Comparison of ENCODE assay signal across 8 cellular contexts in genomic region chr15:42275780-42276395, GRCh38. TPM values are rescaled to one million over a fixed set of nuclear protein-coding genes. Genes with fewer than 3 reads are reported as not detected.
A peak's percentile ranks its signal among the peaks of the same experiment; 100 is the strongest.
DNase-seq lines count a peak whose midpoint lies in the region; ATAC-seq, FAIRE-seq and TF ChIP-seq lines count a peak whose summit lies in the region.

No MANE protein-coding gene starts in this region.

- H3K4me2 ChIP-seq in keratinocyte (ENCODE audit: control insufficient read depth, extremely low read depth, insufficient read depth, low read depth, low read length), result peak overlapping the region; percentile 100

- H3K79me2 ChIP-seq in keratinocyte (ENCODE audit: control insufficient read depth, insufficient read depth, low read length), result peaks cover 42% of the 10 kb centered on the region

- intact Hi-C loops in activated T-helper 2 cell treated with anti-CD3 and anti-CD28 coated beads, Interferon-gamma antibody, Interleukin-2, Interleukin-4, amounts not matched to agents 10 μg/mL and 5 μg/mL and 100 μg/mL, durations not matched to agents 14 hours and 24 hours and 36 hours (cut with micrococcal nuclease), result no loop called here

- TF ChIP-seq CTCF in keratinocyte (optimal IDR thresholded peaks at IDR 0.05 in 1 of 3, IDR thresholded peaks at IDR 0.05 in 1 of 3, conservative IDR thresholded peaks at IDR 0.05 in 1 of 3; ENCODE audit: extremely low read depth in 1 of 3, insufficient read depth in 2 of 3, low read length in 3 of 3), result no peak
- TF ChIP-seq CTCF in thoracic aorta (IDR thresholded peaks at IDR 0.05), result no peak

- peaks cover 17% of the 10 kb centered on the region for H3K36me3 Mint-ChIP-seq in activated T-cell treated with anti-CD3 and anti-CD28 coated beads, Interleukin-2, amount 50 U/mL, for 4 hours (ENCODE audit: insufficient read depth)
- peaks cover 20% of the 10 kb centered on the region for H3K36me3 Mint-ChIP-seq in activated T-helper 2 cell treated with anti-CD3 and anti-CD28 coated beads, Interferon-gamma antibody, Interleukin-2, Interleukin-4, amounts not matched to agents 10 μg/mL and 5 μg/mL and 100 μg/mL, durations not matched to agents 14 hours and 24 hours and 36 hours (ENCODE audit: low read depth)

- H3K9me1 ChIP-seq in keratinocyte (ENCODE audit: control insufficient read depth, extremely low read depth, insufficient read depth, low read length), result peaks cover 2% of the 10 kb centered on the region

- peak overlapping the region; percentile 56 for H3K4me3 Mint-ChIP-seq in activated T-cell treated with anti-CD3 and anti-CD28 coated beads, Interleukin-2, amount 50 U/mL, for 4 hours
- peak overlapping the region; percentile 71 for H3K4me3 Mint-ChIP-seq in activated T-helper 2 cell treated with anti-CD3 and anti-CD28 coated beads, Interferon-gamma antibody, Interleukin-2, Interleukin-4, amounts not matched to agents 10 μg/mL and 5 μg/mL and 100 μg/mL, durations not matched to agents 14 hours and 24 hours and 36 hours (ENCODE audit: low read depth)

- H3K27me3 ChIP-seq in keratinocyte (ENCODE audit: control insufficient read depth, extremely low read depth, insufficient read depth, low read length) (no peaks in the 10 kb centered on the region), thoracic aorta (replicated peaks; ENCODE audit: insufficient read depth) (no peaks in the 10 kb centered on the region)

- H3K27ac ChIP-seq in keratinocyte (ENCODE audit: control insufficient read depth, insufficient read depth, low read length), result peak overlapping the region; percentile 99
- H3K27ac ChIP-seq in thoracic aorta, result peak overlapping the region; percentile 97 to 100

- no peaks in the 10 kb centered on the region for H4K20me1 ChIP-seq in keratinocyte (ENCODE audit: control insufficient read depth, extremely low read depth, insufficient read depth, low read length)

- peaks cover 40% of the 10 kb centered on the region for H3K4me1 Mint-ChIP-seq in activated T-cell treated with anti-CD3 and anti-CD28 coated beads, Interleukin-2, amount 50 U/mL, for 4 hours (ENCODE audit: low read depth)
- peaks cover 35% of the 10 kb centered on the region for H3K4me1 Mint-ChIP-seq in activated T-helper 2 cell treated with anti-CD3 and anti-CD28 coated beads, Interferon-gamma antibody, Interleukin-2, Interleukin-4, amounts not matched to agents 10 μg/mL and 5 μg/mL and 100 μg/mL, durations not matched to agents 14 hours and 24 hours and 36 hours (ENCODE audit: low read depth)

- H3K36me3 ChIP-seq in keratinocyte (ENCODE audit: control insufficient read depth in 2 of 2, extremely low read depth in 1 of 2, insufficient read depth in 2 of 2, low read length in 2 of 2), result peaks cover 11 to 19% of the 10 kb centered on the region in 2 experiments
- H3K36me3 ChIP-seq in thoracic aorta, result peaks cover 16% of the 10 kb centered on the region

- H3K4me1 ChIP-seq in keratinocyte (ENCODE audit: control insufficient read depth, extremely low read depth, insufficient read depth, low read length), result peaks cover 20% of the 10 kb centered on the region
- peaks cover 31 to 41% of the 10 kb centered on the region in 2 donors for H3K4me1 ChIP-seq in thoracic aorta (ENCODE audit: control insufficient read depth in 1 of 2, low read depth in 2 of 2)

- dilution Hi-C loops in keratinocyte (cut with MboI; ENCODE audit: extremely low pct_ligation_motif_present, low sequenced_read_pairs), result no loop called here

- DNase-seq in activated T-cell treated with anti-CD3 and anti-CD28 coated beads, Interleukin-2, amount 50 U/mL, for 4 hours, result no peak
- DNase-seq in activated T-cell treated with anti-CD3 and anti-CD28 coated beads, Interleukin-2, amount 50 U/mL, for 48 hours, result no peak
- no peak for DNase-seq in activated T-helper 2 cell treated with anti-CD3 and anti-CD28 coated beads, Interferon-gamma antibody, Interleukin-2, Interleukin-4, amounts not matched to agents 10 μg/mL and 5 μg/mL and 100 μg/mL, durations not matched to agents 14 hours and 24 hours and 36 hours (ENCODE audit: low spot score)
- DNase-seq in keratinocyte (ENCODE audit: low read depth, low spot score), result no peak
- DNase-seq in thoracic aorta (ENCODE audit: low spot score), result no peak
- no peak for DNase-seq in GM19239 (ENCODE audit: insufficient read length, low spot score)
- DNase-seq in effector CD4-positive, alpha-beta T cell, result no peak

- no peaks in the 10 kb centered on the region for H3K27me3 Mint-ChIP-seq in activated T-cell treated with anti-CD3 and anti-CD28 coated beads, Interleukin-2, amount 50 U/mL, for 4 hours (ENCODE audit: low read depth)
- no peaks in the 10 kb centered on the region for H3K27me3 Mint-ChIP-seq in activated T-helper 2 cell treated with anti-CD3 and anti-CD28 coated beads, Interferon-gamma antibody, Interleukin-2, Interleukin-4, amounts not matched to agents 10 μg/mL and 5 μg/mL and 100 μg/mL, durations not matched to agents 14 hours and 24 hours and 36 hours (ENCODE audit: low read depth)

- H3K4me3 ChIP-seq in keratinocyte (ENCODE audit: control insufficient read depth in 2 of 3, extremely low read depth in 1 of 3, insufficient read depth in 2 of 3, low read depth in 1 of 3, low read length in 3 of 3) (peak overlapping the region; percentile 70 to 97 (median 86)), thoracic aorta (peak overlapping the region; percentile 89)

- peak overlapping the region; percentile 71 for H2AFZ ChIP-seq in keratinocyte (ENCODE audit: control insufficient read depth, low read length)

- H3K27ac Mint-ChIP-seq in activated T-helper 2 cell treated with anti-CD3 and anti-CD28 coated beads, Interferon-gamma antibody, Interleukin-2, Interleukin-4, amounts not matched to agents 10 μg/mL and 5 μg/mL and 100 μg/mL, durations not matched to agents 14 hours and 24 hours and 36 hours, result peak overlapping the region; percentile 100

- H3K9me3 ChIP-seq in keratinocyte (ENCODE audit: control insufficient read depth, low read depth, low read length), result no peaks in the 10 kb centered on the region
- no peaks in the 10 kb centered on the region for H3K9me3 ChIP-seq in thoracic aorta

- ATAC-seq in activated T-cell treated with anti-CD3 and anti-CD28 coated beads, Interleukin-2, amount 50 U/mL, for 4 hours, result no peak
- ATAC-seq in thoracic aorta (ENCODE audit: insufficient number of reproducible peaks, low FRiP score, low read depth), result no peak
- ATAC-seq in GM19467 (IDR thresholded peaks at IDR 0.05; ENCODE audit: unreplicated experiment), result no peak

- no peaks in the 10 kb centered on the region for H3K9me3 Mint-ChIP-seq in activated T-cell treated with anti-CD3 and anti-CD28 coated beads, Interleukin-2, amount 50 U/mL, for 4 hours
- no peaks in the 10 kb centered on the region for H3K9me3 Mint-ChIP-seq in activated T-helper 2 cell treated with anti-CD3 and anti-CD28 coated beads, Interferon-gamma antibody, Interleukin-2, Interleukin-4, amounts not matched to agents 10 μg/mL and 5 μg/mL and 100 μg/mL, durations not matched to agents 14 hours and 24 hours and 36 hours

- no peak for FAIRE-seq in keratinocyte (lab: Jason Lieb, UNC)
- no peak for FAIRE-seq in GM19239 (lab: Jason Lieb, UNC)

- H3K9ac ChIP-seq in keratinocyte (ENCODE audit: control insufficient read depth, extremely low read depth, insufficient read depth, low read length), result peak overlapping the region; percentile 100

RNA-seq across cellular contexts. Expression of gene TMEM87A, which starts 2.7 kb away (rescaled TPM):
- 10 to 100 TPM; 47.1 to 57.0 (median 56.4) TPM for total RNA-seq in activated T-cell treated with anti-CD3 and anti-CD28 coated beads, Interleukin-2, amount 50 U/mL, for 4 hours
- 34.1 and 34.8 TPM in 2 replicates for total RNA-seq in activated T-helper 2 cell treated with anti-CD3 and anti-CD28 coated beads, Interferon-gamma antibody, Interleukin-2, Interleukin-4, amounts not matched to agents 10 μg/mL and 5 μg/mL and 100 μg/mL, durations not matched to agents 14 hours and 24 hours and 36 hours
- polyA plus RNA-seq in keratinocyte, result 38.5 to 43.7 TPM (median 38.7 TPM) in 3 replicates
- 94.5 TPM for polyA plus RNA-seq in keratinocyte (2011; ENCODE audit: low read depth)
- 12.2 and 21.5 TPM in 2 replicates for polyA plus RNA-seq in keratinocyte (2011; cell fraction: cytosol; rRNA removed)
- 48.5 and 76.6 TPM in 2 replicates for polyA plus RNA-seq in keratinocyte (2011; cell fraction: nucleus; rRNA removed)
- polyA plus RNA-seq in keratinocyte (2012; ENCODE audit: low replicate concordance), result 32.3 and 55.9 TPM in 2 replicates
- 16.6 to 50.9 TPM (median 37.4 TPM) in 3 replicates for polyA minus RNA-seq in keratinocyte
- 45.7 TPM for polyA minus RNA-seq in keratinocyte (2011; cell fraction: cytosol; rRNA and poly(A)+ RNA removed)
- polyA minus RNA-seq in keratinocyte (2011; cell fraction: nucleus; rRNA and poly(A)+ RNA removed), result 68.6 and 108 TPM in 2 replicates
- 10 to 100 TPM; 39.8 to 94.4 TPM for total RNA-seq in thoracic aorta

RNA-seq across cellular contexts. Expression of gene GANC, which starts 2.9 kb away (rescaled TPM):
- 10 to 100 TPM in 1 of 3 donors, 1 to 10 TPM in 2; 7.1 to 10.7 (median 8.0) TPM for total RNA-seq in activated T-cell treated with anti-CD3 and anti-CD28 coated beads, Interleukin-2, amount 50 U/mL, for 4 hours
- 19.5 and 22.4 TPM in 2 replicates for total RNA-seq in activated T-helper 2 cell treated with anti-CD3 and anti-CD28 coated beads, Interferon-gamma antibody, Interleukin-2, Interleukin-4, amounts not matched to agents 10 μg/mL and 5 μg/mL and 100 μg/mL, durations not matched to agents 14 hours and 24 hours and 36 hours
- 21.5 to 46.2 TPM (median 46.2 TPM) in 3 replicates for polyA plus RNA-seq in keratinocyte
- 31.6 TPM for polyA plus RNA-seq in keratinocyte (2011; ENCODE audit: low read depth)
- polyA plus RNA-seq in keratinocyte (2011; cell fraction: cytosol; rRNA removed), result 16.2 and 30.1 TPM in 2 replicates
- polyA plus RNA-seq in keratinocyte (2011; cell fraction: nucleus; rRNA removed), result 76.6 and 83.2 TPM in 2 replicates
- 16.0 and 22.9 TPM in 2 replicates for polyA plus RNA-seq in keratinocyte (2012; ENCODE audit: low replicate concordance)
- polyA minus RNA-seq in keratinocyte, result 14.7 to 61.4 TPM (median 46.7 TPM) in 3 replicates
- 24.0 TPM for polyA minus RNA-seq in keratinocyte (2011; cell fraction: cytosol; rRNA and poly(A)+ RNA removed)
- polyA minus RNA-seq in keratinocyte (2011; cell fraction: nucleus; rRNA and poly(A)+ RNA removed), result 39.0 and 99.7 TPM in 2 replicates
- 10 to 100 TPM; 32.0 to 78.8 TPM for total RNA-seq in thoracic aorta
